ENCODE assay signal across 1 cellular context in genomic region chr4:99563310-99564186, GRCh38.
TF ChIP-seq lines count a peak whose summit lies in the region.

A gene with protein sequence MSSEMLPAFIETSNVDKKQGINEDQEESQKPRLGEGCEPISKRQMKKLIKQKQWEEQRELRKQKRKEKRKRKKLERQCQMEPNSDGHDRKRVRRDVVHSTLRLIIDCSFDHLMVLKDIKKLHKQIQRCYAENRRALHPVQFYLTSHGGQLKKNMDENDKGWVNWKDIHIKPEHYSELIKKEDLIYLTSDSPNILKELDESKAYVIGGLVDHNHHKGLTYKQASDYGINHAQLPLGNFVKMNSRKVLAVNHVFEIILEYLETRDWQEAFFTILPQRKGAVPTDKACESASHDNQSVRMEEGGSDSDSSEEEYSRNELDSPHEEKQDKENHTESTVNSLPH (minus strand): TSS chr4:99564039. CDS start chr4:99559338, 4,701 bp downstream.

TF ChIP-seq in HepG2, 621 proteins besides CTCF, POLR2A, EP300 and RAD21 (continued from another document and continues in another):
- 0 out of 2 replicates have a peak, but pooled peaks have one; percentile 37 for TF ChIP-seq SNAPC4 (CRISPR knock-in tag; IDR thresholded peaks at IDR 0.05)
- peak; percentile 88 for TF ChIP-seq ZHX2 (IDR thresholded peaks at IDR 0.05; ENCODE audit: low read depth)
- TF ChIP-seq ZHX2 (CRISPR knock-in tag; IDR thresholded peaks at IDR 0.05; ENCODE audit: borderline replicate concordance): no peak
- TF ChIP-seq NR1H2 (CRISPR knock-in tag; IDR thresholded peaks at IDR 0.05; ENCODE audit: borderline replicate concordance, low read depth): no peak
- TF ChIP-seq THYN1 (CRISPR knock-in tag; IDR thresholded peaks at IDR 0.05; ENCODE audit: borderline replicate concordance, low read depth): no peak
- TF ChIP-seq ZNF12 (CRISPR knock-in tag; IDR thresholded peaks at IDR 0.05): 0 out of 2 replicates have a peak, but pooled peaks have one; percentile 12
- TF ChIP-seq LRRFIP1 (CRISPR knock-in tag; conservative IDR thresholded peaks at IDR 0.05): no peak
- TF ChIP-seq, protein P1, sequence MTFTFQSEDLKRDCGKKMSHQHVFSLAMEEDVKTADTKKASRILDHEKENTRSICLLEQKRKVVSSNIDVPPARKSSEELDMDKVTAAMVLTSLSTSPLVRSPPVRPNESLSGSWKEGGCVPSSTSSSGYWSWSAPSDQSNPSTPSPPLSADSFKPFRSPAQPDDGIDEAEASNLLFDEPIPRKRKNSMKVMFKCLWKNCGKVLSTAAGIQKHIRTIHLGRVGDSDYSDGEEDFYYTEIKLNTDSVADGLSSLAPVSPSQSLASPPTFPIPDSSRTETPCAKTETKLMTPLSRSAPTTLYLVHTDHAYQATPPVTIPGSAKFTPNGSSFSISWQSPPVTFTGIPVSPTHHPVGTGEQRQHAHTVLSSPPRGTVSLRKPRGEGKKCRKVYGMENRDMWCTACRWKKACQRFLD (CRISPR knock-in tag; IDR thresholded peaks at IDR 0.05; ENCODE audit: borderline replicate concordance): 0 out of 2 replicates have a peak, but pooled peaks have one; percentile 8
- TF ChIP-seq KDM6A (CRISPR knock-in tag; IDR thresholded peaks at IDR 0.05; ENCODE audit: low read depth): no peak
- peak; percentile 27; the same call in 1 of the 2 replicates for TF ChIP-seq NCOA2 (CRISPR knock-in tag; IDR thresholded peaks at IDR 0.05)
- TF ChIP-seq ADNP (CRISPR knock-in tag; IDR thresholded peaks at IDR 0.05): no peak
- TF ChIP-seq, protein P2, sequence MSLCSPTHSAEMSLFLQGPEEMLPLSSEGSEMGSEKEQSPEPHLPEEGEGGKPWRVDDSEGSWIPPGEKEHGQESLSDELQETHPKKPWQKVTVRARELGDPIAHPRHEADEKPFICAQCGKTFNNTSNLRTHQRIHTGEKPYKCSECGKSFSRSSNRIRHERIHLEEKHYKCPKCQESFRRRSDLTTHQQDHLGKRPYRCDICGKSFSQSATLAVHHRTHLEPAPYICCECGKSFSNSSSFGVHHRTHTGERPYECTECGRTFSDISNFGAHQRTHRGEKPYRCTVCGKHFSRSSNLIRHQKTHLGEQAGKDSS (CRISPR knock-in tag; IDR thresholded peaks at IDR 0.05; ENCODE audit: borderline replicate concordance, low read depth): 0 out of 2 replicates have a peak, but pooled peaks have one; percentile 44
- no peak for TF ChIP-seq SMC3 (IDR thresholded peaks at IDR 0.05; ENCODE audit: low read length)
- no peak for TF ChIP-seq MXD4 (CRISPR knock-in tag; IDR thresholded peaks at IDR 0.05)
- no peak for TF ChIP-seq ZNF737 (CRISPR knock-in tag; IDR thresholded peaks at IDR 0.05; ENCODE audit: borderline replicate concordance)
- TF ChIP-seq, protein P3, sequence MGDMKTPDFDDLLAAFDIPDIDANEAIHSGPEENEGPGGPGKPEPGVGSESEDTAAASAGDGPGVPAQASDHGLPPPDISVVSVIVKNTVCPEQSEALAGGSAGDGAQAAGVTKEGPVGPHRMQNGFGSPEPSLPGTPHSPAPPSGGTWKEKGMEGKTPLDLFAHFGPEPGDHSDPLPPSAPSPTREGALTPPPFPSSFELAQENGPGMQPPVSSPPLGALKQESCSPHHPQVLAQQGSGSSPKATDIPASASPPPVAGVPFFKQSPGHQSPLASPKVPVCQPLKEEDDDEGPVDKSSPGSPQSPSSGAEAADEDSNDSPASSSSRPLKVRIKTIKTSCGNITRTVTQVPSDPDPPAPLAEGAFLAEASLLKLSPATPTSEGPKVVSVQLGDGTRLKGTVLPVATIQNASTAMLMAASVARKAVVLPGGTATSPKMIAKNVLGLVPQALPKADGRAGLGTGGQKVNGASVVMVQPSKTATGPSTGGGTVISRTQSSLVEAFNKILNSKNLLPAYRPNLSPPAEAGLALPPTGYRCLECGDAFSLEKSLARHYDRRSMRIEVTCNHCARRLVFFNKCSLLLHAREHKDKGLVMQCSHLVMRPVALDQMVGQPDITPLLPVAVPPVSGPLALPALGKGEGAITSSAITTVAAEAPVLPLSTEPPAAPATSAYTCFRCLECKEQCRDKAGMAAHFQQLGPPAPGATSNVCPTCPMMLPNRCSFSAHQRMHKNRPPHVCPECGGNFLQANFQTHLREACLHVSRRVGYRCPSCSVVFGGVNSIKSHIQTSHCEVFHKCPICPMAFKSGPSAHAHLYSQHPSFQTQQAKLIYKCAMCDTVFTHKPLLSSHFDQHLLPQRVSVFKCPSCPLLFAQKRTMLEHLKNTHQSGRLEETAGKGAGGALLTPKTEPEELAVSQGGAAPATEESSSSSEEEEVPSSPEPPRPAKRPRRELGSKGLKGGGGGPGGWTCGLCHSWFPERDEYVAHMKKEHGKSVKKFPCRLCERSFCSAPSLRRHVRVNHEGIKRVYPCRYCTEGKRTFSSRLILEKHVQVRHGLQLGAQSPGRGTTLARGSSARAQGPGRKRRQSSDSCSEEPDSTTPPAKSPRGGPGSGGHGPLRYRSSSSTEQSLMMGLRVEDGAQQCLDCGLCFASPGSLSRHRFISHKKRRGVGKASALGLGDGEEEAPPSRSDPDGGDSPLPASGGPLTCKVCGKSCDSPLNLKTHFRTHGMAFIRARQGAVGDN (CRISPR knock-in tag; IDR thresholded peaks at IDR 0.05): peak; percentile 75
- peak; percentile 14 for TF ChIP-seq FOSL2 (CRISPR knock-in tag; IDR thresholded peaks at IDR 0.05)
- TF ChIP-seq SRY (CRISPR knock-in tag; IDR thresholded peaks at IDR 0.05): no peak
- TF ChIP-seq, protein P4, sequence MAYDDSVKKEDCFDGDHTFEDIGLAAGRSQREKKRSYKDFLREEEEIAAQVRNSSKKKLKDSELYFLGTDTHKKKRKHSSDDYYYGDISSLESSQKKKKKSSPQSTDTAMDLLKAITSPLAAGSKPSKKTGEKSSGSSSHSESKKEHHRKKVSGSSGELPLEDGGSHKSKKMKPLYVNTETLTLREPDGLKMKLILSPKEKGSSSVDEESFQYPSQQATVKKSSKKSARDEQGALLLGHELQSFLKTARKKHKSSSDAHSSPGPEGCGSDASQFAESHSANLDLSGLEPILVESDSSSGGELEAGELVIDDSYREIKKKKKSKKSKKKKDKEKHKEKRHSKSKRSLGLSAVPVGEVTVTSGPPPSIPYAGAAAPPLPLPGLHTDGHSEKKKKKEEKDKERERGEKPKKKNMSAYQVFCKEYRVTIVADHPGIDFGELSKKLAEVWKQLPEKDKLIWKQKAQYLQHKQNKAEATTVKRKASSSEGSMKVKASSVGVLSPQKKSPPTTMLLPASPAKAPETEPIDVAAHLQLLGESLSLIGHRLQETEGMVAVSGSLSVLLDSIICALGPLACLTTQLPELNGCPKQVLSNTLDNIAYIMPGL (CRISPR knock-in tag; IDR thresholded peaks at IDR 0.05; ENCODE audit: borderline replicate concordance in 1 of 2, low read depth in 1 of 2): peak; percentile 18 to 78; a peak in 2 of 4 replicates
- TF ChIP-seq, protein P5, sequence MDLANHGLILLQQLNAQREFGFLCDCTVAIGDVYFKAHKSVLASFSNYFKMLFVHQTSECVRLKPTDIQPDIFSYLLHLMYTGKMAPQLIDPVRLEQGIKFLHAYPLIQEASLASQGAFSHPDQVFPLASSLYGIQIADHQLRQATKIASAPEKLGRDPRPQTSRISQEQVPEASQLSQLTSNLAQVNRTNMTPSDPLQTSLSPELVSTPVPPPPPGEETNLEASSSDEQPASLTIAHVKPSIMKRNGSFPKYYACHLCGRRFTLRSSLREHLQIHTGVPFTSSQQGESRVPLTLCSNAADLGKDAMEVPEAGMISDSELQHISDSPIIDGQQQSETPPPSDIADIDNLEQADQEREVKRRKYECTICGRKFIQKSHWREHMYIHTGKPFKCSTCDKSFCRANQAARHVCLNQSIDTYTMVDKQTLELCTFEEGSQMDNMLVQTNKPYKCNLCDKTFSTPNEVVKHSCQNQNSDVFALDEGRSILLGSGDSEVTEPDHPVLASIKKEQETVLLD (CRISPR knock-in tag; IDR thresholded peaks at IDR 0.05; ENCODE audit: low read depth): no peak
- peak; percentile 34; the same call in 1 of the 2 replicates for TF ChIP-seq MYPOP (CRISPR knock-in tag; IDR thresholded peaks at IDR 0.05)
- TF ChIP-seq GFI1 (CRISPR knock-in tag; IDR thresholded peaks at IDR 0.05; ENCODE audit: borderline replicate concordance): no peak; the same call in 1 of the 2 replicates
- no peak for TF ChIP-seq NFATC3 (CRISPR knock-in tag; IDR thresholded peaks at IDR 0.05)
